8 cellular contexts compared by ENCODE assay signal in the genomic region with DNA sequence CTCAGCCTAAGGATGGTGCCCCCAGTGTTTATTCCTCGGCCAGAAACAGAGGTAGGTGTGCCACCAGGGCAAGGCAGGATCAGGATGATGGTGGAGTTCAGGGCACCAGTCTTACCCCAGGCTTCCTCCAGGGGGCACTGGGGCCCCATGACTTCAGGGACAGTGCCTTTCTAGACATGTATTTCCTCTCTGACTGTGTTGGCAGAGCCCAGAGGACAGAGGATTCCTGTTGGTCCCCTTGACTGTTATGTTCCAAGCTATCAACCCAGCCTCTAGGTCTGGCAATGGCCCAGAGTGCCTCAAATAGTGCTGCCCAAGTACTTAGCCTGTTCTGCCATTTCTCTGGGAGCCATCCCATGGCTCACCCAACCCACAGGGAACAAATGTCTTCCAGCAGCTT. TPM values are rescaled to one million over a fixed set of nuclear protein-coding genes. Genes with fewer than 3 reads are reported as not detected.
DNase-seq lines count a peak whose midpoint lies in the region; ATAC-seq, FAIRE-seq and TF ChIP-seq lines count a peak whose summit lies in the region.

No MANE protein-coding gene starts in this region.

- H3K9me3 ChIP-seq in pancreas: no peaks in the 10 kb centered on the region
- no peaks in the 10 kb centered on the region for H3K9me3 ChIP-seq in tibial nerve

- H3K4me1 ChIP-seq in pancreas (peaks cover 0 to 19% (median 17%) of the 10 kb centered on the region in 3 donors), tibial nerve (peaks cover 0 to 50% (median 17%) of the 10 kb centered on the region in 4 donors)

- no peaks in the 10 kb centered on the region for H3K36me3 ChIP-seq in pancreas
- H3K36me3 ChIP-seq in tibial nerve: peaks cover 0 to 44% (median 0%) of the 10 kb centered on the region in 3 donors

- TF ChIP-seq POLR2A in tibial nerve (IDR thresholded peaks at IDR 0.05): no peak

- intact Hi-C loops in pancreas (cut with DNase I): loop anchor here in 1 of 3 donors (2.0 kb wide), 1 partner anchor 43 kb away; no protein-coding TSS in a partner anchor

- no peak for FAIRE-seq in D721Med (lab: Jason Lieb, UNC)
- no peak for FAIRE-seq in pancreas (lab: Jason Lieb, UNC)

- TF ChIP-seq EP300 in tibial nerve (IDR thresholded peaks at IDR 0.05): peak in 1 of 2 donors; percentile 52

- WGBS in pancreas, 2 donors: 6 to 10% methylated on average over 1 of the region's 1 CpG
- no CpG with 5 or more reads among the region's 1 CpG for WGBS in tibial nerve, 2 donors

- peak; percentile 66 for DNase-seq in D721Med (ENCODE audit: insufficient read length, low spot score)
- peak; percentile 50 to 79 for DNase-seq in HL-60 (ENCODE audit: low read depth in 1 of 2, low spot score in 1 of 2)
- DNase-seq in SK-N-DZ (ENCODE audit: low spot score): peak; percentile 33
- DNase-seq in activated naive CD4-positive, alpha-beta T cell (lab: John Stamatoyannopoulos, UW): peak; percentile 39 to 71 (median 60)
- DNase-seq in germinal center (ENCODE audit: low spot score): peak; percentile 79
- peak; percentile 60 to 90 (median 83) for DNase-seq in pancreas
- peak; percentile 38 to 79 for DNase-seq in tibial nerve (ENCODE audit: low spot score in 2 of 2)

- H3K4me3 ChIP-seq in HL-60 (replicated peaks; ENCODE audit: insufficient read depth, low read length) (no peak overlapping the region), pancreas (no peak overlapping the region), tibial nerve (no peak overlapping the region)

- H3K27ac ChIP-seq in HL-60 (replicated peaks) (no peak overlapping the region; the same call in 1 of the 2 replicates), pancreas (no peak overlapping the region), tibial nerve (peak overlapping the region in 1 of 4 donors; percentile 35)

- ATAC-seq in pancreas (peak; percentile 23 to 53 (median 52)), GM18502 (IDR thresholded peaks at IDR 0.05; ENCODE audit: poor library complexity, unreplicated experiment) (no peak)

- TF ChIP-seq CTCF in D721Med (IDR thresholded peaks at IDR 0.05; ENCODE audit: insufficient read depth, missing control alignments) (peak; percentile 69), HL-60 (IDR thresholded peaks at IDR 0.05; ENCODE audit: insufficient read depth, low read length) (peak; percentile 94), pancreas (IDR thresholded peaks at IDR 0.05) (peak; percentile 86 to 92 (median 89)), tibial nerve (IDR thresholded peaks at IDR 0.05) (peak; percentile 78 to 95 (median 84))

- H3K27me3 ChIP-seq in HL-60 (ENCODE audit: insufficient read depth, poor library complexity, severe bottlenecking): no peaks in the 10 kb centered on the region
- H3K27me3 ChIP-seq in pancreas: no peaks in the 10 kb centered on the region
- no peaks in the 10 kb centered on the region for H3K27me3 ChIP-seq in tibial nerve

RNA-seq across cellular contexts. Expression of a gene that starts 2.8 kb away (rescaled TPM):
- polyA plus RNA-seq in SK-N-DZ (2014; cell fraction: cytosol; rRNA removed): 17.7 and 19.0 TPM in 2 replicates
- 37.5 and 42.6 TPM in 2 replicates for polyA plus RNA-seq in SK-N-DZ (2014; cell fraction: nucleus; rRNA removed)
- total RNA-seq in pancreas (10 to 100 TPM in 5 of 6 donors, 1 to 10 TPM in 1; 9.6 to 20.2 (median 11.8) TPM), tibial nerve (10 to 100 TPM in 1 of 4 donors, 1 to 10 TPM in 3; 6.9 to 10.2 (median 8.8) TPM)
- 10 to 100 TPM; 20.4 to 21.8 TPM for polyA plus RNA-seq in pancreas

RNA-seq across cellular contexts. Expression of a gene that starts 4.6 kb away (rescaled TPM):
- polyA plus RNA-seq in SK-N-DZ (2014; cell fraction: cytosol; rRNA removed): 10.7 and 14.0 TPM in 2 replicates
- polyA plus RNA-seq in SK-N-DZ (2014; cell fraction: nucleus; rRNA removed): 16.2 and 26.7 TPM in 2 replicates
- total RNA-seq in pancreas (1 to 10 TPM; 3.2 to 5.6 (median 4.5) TPM), tibial nerve (10 to 100 TPM; 12.2 to 21.1 (median 19.1) TPM)
- 1 to 10 TPM; 5.3 to 8.9 TPM for polyA plus RNA-seq in pancreas

RNA-seq across cellular contexts. Expression of a gene that starts 39.4 kb away (rescaled TPM):
- polyA plus RNA-seq in SK-N-DZ (2014; cell fraction: cytosol; rRNA removed): 0.96 and 1.5 TPM in 2 replicates
- polyA plus RNA-seq in SK-N-DZ (2014; cell fraction: nucleus; rRNA removed): 0.79 and 2.1 TPM in 2 replicates
- 10 to 100 TPM in 3 of 6 donors, 1 to 10 TPM in 3; 6.2 to 21.0 (median 9.5) TPM for total RNA-seq in pancreas
- 10 to 100 TPM; 11.3 to 21.5 TPM for polyA plus RNA-seq in pancreas
- 10 to 100 TPM in 1 of 4 donors, 1 to 10 TPM in 3; 5.5 to 15.5 (median 5.8) TPM for total RNA-seq in tibial nerve

RNA-seq across cellular contexts. Expression of a gene that starts 44.8 kb away (rescaled TPM):
- 32.9 and 33.0 TPM in 2 replicates for polyA plus RNA-seq in SK-N-DZ (2014; cell fraction: cytosol; rRNA removed)
- 17.7 and 25.3 TPM in 2 replicates for polyA plus RNA-seq in SK-N-DZ (2014; cell fraction: nucleus; rRNA removed)
- total RNA-seq in pancreas: 10 to 100 TPM; 21.9 to 30.6 (median 24.6) TPM
- 10 to 100 TPM; 15.8 to 17.0 TPM for polyA plus RNA-seq in pancreas
- total RNA-seq in tibial nerve: 10 to 100 TPM; 17.2 to 53.7 (median 18.0) TPM

Comparison
In these comparisons a context has a peak if more than half of its experiments do, and no peak if none do; other contexts are left out.
1. DNase-seq: peak in every context shown above with its lines; median percentile 83 in pancreas; 79 in germinal center; 66 in D721Med; 64 in HL-60; 60 in activated naive CD4-positive, alpha-beta T cell; 58 in tibial nerve; 33 in SK-N-DZ.